Comparison of ENCODE assay signal across 1 cellular context in genomic region chr19:42067315-42067888, GRCh38.
TF ChIP-seq lines count a peak whose summit lies in the region.

No MANE protein-coding gene starts in this region.

TF ChIP-seq in K562, 482 proteins besides CTCF, POLR2A, EP300 and RAD21 (continued from another document):
- TF ChIP-seq HMG20B (CRISPR knock-in tag; IDR thresholded peaks at IDR 0.05): no peak
- no peak for TF ChIP-seq XRCC5 (IDR thresholded peaks at IDR 0.05; ENCODE audit: low read depth, low read length)
- TF ChIP-seq MXD1 (CRISPR knock-in tag; IDR thresholded peaks at IDR 0.05; ENCODE audit: borderline replicate concordance, poor library complexity, severe bottlenecking): no peak
- TF ChIP-seq ZBTB34 (CRISPR knock-in tag; IDR thresholded peaks at IDR 0.05): no peak
- no peak for TF ChIP-seq IRF2 (CRISPR knock-in tag; IDR thresholded peaks at IDR 0.05)
- TF ChIP-seq RUNX1 (IDR thresholded peaks at IDR 0.05; ENCODE audit: low read depth): no peak
- TF ChIP-seq CHCHD3 (CRISPR knock-in tag; IDR thresholded peaks at IDR 0.05): no peak
- no peak for TF ChIP-seq ZNF280B (CRISPR knock-in tag; IDR thresholded peaks at IDR 0.05)
- TF ChIP-seq RBM17 (IDR thresholded peaks at IDR 0.05; ENCODE audit: borderline replicate concordance, low read depth, low read length): no peak
